7 cellular contexts compared by ENCODE assay signal in genomic region chr6:66995669-66996068, GRCh38.
"Had no signal": no experiment of that assay in that cellular context is flagged by ENCODE, and none has a peak within 500 bp of the region (broad histone marks: within the 10 kb centered on the region; RNA-seq: fewer than 3 reads in every experiment).

No MANE protein-coding gene starts in this region.

- H3K4me3 ChIP-seq: GM12878 had no signal

- FAIRE-seq: GM12878, GM12891, GM12892, GM18507, GM19239 had no signal

- ATAC-seq: GM12878 had no signal

- DNase-seq: GDM1, GF-D8 had no signal
